Comparison of ENCODE assay signal across 25 cellular contexts in genomic region chr9:4921449-4921848, GRCh38.
DNase-seq lines count a peak whose midpoint lies in the region; ATAC-seq, FAIRE-seq and TF ChIP-seq lines count a peak whose summit lies in the region.
"Had no signal": no experiment of that assay in that cellular context is flagged by ENCODE, and none has a peak within 500 bp of the region (broad histone marks: within the 10 kb centered on the region; RNA-seq: fewer than 3 reads in every experiment).

No MANE protein-coding gene starts in this region.

- H3K4me3 ChIP-seq in bronchial epithelial cell (ENCODE audit: low read depth, low read length) (no peak overlapping the region), upper lobe of left lung (no peak overlapping the region)
- H3K4me3 ChIP-seq: Peyer's patch, SK-N-MC had no signal

- no peak overlapping the region for H3K27ac ChIP-seq in upper lobe of left lung
- H3K27ac ChIP-seq: 22Rv1, C4-2B, Peyer's patch, SK-N-MC had no signal

- no peaks in the 10 kb centered on the region for H3K9me3 ChIP-seq in upper lobe of left lung
- H3K9me3 ChIP-seq: Peyer's patch had no signal

- DNase-seq in DMS53 (lab: John Stamatoyannopoulos, UW) (peak; percentile 7), DMS53 treated with DMSO at 0.1 percent for 48 hours (lab: John Stamatoyannopoulos, UW; ENCODE audit: unreplicated experiment) (no peak), COLO668 (lab: John Stamatoyannopoulos, UW; ENCODE audit: unreplicated experiment) (peak; percentile 27), bronchial epithelial cell (ENCODE audit: low read depth) (peak; percentile 99), left lobe of liver (ENCODE audit: low spot score) (peak; percentile 59), SW 1271 (lab: John Stamatoyannopoulos, UW) (no peak), upper lobe of left lung (no peak)
- no peak for DNase-seq in stimulated activated naive CD8-positive, alpha-beta T cell treated with anti-CD3 and anti-CD28 coated beads, Interleukin-15, Interleukin-2, amounts not matched to agents 100 U/mL and 50 U/mL, for 24 hours
- DNase-seq: CD8-positive, alpha-beta T cell; DMS 273 treated with DMSO at 0.1 percent for 48 hours; DND-41; Karpas-422; NCI-H1092; NCI-H1417 treated with DMSO at 0.1 percent for 48 hours; NCI-H1694 treated with DMSO at 0.1 percent for 48 hours; NCI-H2081 treated with DMSO at 0.1 percent for 48 hours; NCI-H446 treated with DMSO at 0.1 percent for 48 hours; NCI-H526; Peyer's patch; SIG-M5 had no signal

- TF ChIP-seq CTCF in bronchial epithelial cell (IDR thresholded peaks at IDR 0.05; ENCODE audit: insufficient read depth, low read length, severe bottlenecking) (no peak), upper lobe of left lung (IDR thresholded peaks at IDR 0.05) (no peak)

- no peak for TF ChIP-seq POLR2A in upper lobe of left lung (IDR thresholded peaks at IDR 0.05)

- peaks cover 0 to 6% (median 4%) of the 10 kb centered on the region in 4 donors for H3K4me1 ChIP-seq in upper lobe of left lung
- H3K4me1 ChIP-seq: Peyer's patch had no signal

- 91 to 96% methylated on average over 1 of the region's 1 CpG for WGBS in upper lobe of left lung, 2 donors

- H3K36me3 ChIP-seq in bronchial epithelial cell (ENCODE audit: control insufficient read depth, insufficient read depth, low read length) (no peaks in the 10 kb centered on the region), upper lobe of left lung (no peaks in the 10 kb centered on the region)
- H3K36me3 ChIP-seq: Peyer's patch had no signal

- peak; percentile 77 for ATAC-seq in left lobe of liver
- ATAC-seq in stimulated activated naive CD8-positive, alpha-beta T cell treated with anti-CD3 and anti-CD28 coated beads, Interleukin-15, Interleukin-2, amounts not matched to agents 100 U/mL and 50 U/mL, for 24 hours = no peak
- no peak for ATAC-seq in upper lobe of left lung (ENCODE audit: low FRiP score in 2 of 2)
- ATAC-seq: CD8-positive, alpha-beta T cell had no signal

- no peak for TF ChIP-seq EP300 in upper lobe of left lung (IDR thresholded peaks at IDR 0.05)

- peak; percentile 62 for FAIRE-seq in bronchial epithelial cell (lab: Jason Lieb, UNC)
- FAIRE-seq: GM12892, H54 had no signal

- H3K27me3 ChIP-seq in bronchial epithelial cell (ENCODE audit: control insufficient read depth, insufficient read depth, low read length) (no peaks in the 10 kb centered on the region), upper lobe of left lung (no peaks in the 10 kb centered on the region)
- H3K27me3 ChIP-seq: Peyer's patch had no signal

Comparison
In these comparisons a context has a peak if more than half of its experiments do, and no peak if none do; other contexts are left out.
1. DNase-seq: peak in DMS53 (single experiment), COLO668 (single experiment), bronchial epithelial cell (single experiment) and left lobe of liver (single experiment); none in DMS53 treated with DMSO at 0.1 percent for 48 hours (single experiment), stimulated activated naive CD8-positive, alpha-beta T cell treated with anti-CD3 and anti-CD28 coated beads, Interleukin-15, Interleukin-2, amounts not matched to agents 100 U/mL and 50 U/mL, for 24 hours (single experiment), SW 1271 (0 of 2) and upper lobe of left lung (0 of 2).